ENCODE assay signal across 11 cellular contexts in genomic region chr6:166006593-166007301, GRCh38.
A peak's percentile ranks its signal among the peaks of the same experiment; 100 is the strongest.
DNase-seq lines count a peak whose midpoint lies in the region; ATAC-seq and TF ChIP-seq lines count a peak whose summit lies in the region.
"Had no signal": no experiment of that assay in that cellular context is flagged by ENCODE, and none has a peak within 500 bp of the region (broad histone marks: within the 10 kb centered on the region; RNA-seq: fewer than 3 reads in every experiment).

No MANE protein-coding gene starts in this region.

- no peaks in the 10 kb centered on the region for H3K9me3 ChIP-seq in naive thymus-derived CD4-positive, alpha-beta T cell (ENCODE audit: control insufficient read depth in 2 of 3, low read length in 3 of 3)

- H3K4me3 ChIP-seq in BJ (ENCODE audit: low read depth, low read length), result peak overlapping the region; percentile 25
- peak overlapping the region; percentile 57 for H3K4me3 ChIP-seq in fibroblast of the aortic adventitia (ENCODE audit: low read depth, low read length)
- no peak overlapping the region for H3K4me3 ChIP-seq in naive thymus-derived CD4-positive, alpha-beta T cell (ENCODE audit: low read length)

- POLR2A ChIA-PET in BJ (lab: Charles Lee), result no interaction called here
- POLR2A ChIA-PET in naive thymus-derived CD4-positive, alpha-beta T cell (lab: Charles Lee), result no interaction called here

- no peak overlapping the region for H3K27ac Mint-ChIP-seq in progenitor cell of endocrine pancreas
- H3K27ac Mint-ChIP-seq in naive thymus-derived CD4-positive, alpha-beta T cell, result no peak overlapping the region

- no peaks in the 10 kb centered on the region for H3K4me1 ChIP-seq in naive thymus-derived CD4-positive, alpha-beta T cell (ENCODE audit: control insufficient read depth in 2 of 2, insufficient read depth in 2 of 2, low read length in 2 of 2)

- no peaks in the 10 kb centered on the region for H3K36me3 Mint-ChIP-seq in progenitor cell of endocrine pancreas (ENCODE audit: insufficient read depth)
- H3K36me3 Mint-ChIP-seq in naive thymus-derived CD4-positive, alpha-beta T cell, result peaks cover 0 to 4% (median 0%) of the 10 kb centered on the region in 5 donors

- H3K27ac ChIP-seq in naive thymus-derived CD4-positive, alpha-beta T cell (ENCODE audit: low read depth, low read length), result no peak overlapping the region
- H3K27ac ChIP-seq: HL-60 had no signal

- no peaks in the 10 kb centered on the region for H3K36me3 ChIP-seq in BJ (ENCODE audit: control insufficient read depth, insufficient read depth, low read length)
- H3K36me3 ChIP-seq in naive thymus-derived CD4-positive, alpha-beta T cell (ENCODE audit: control insufficient read depth in 2 of 3, insufficient read depth in 3 of 3, low read length in 3 of 3), result no peaks in the 10 kb centered on the region

- no peaks in the 10 kb centered on the region for H3K9me3 Mint-ChIP-seq in progenitor cell of endocrine pancreas (ENCODE audit: low read depth)
- H3K9me3 Mint-ChIP-seq in naive thymus-derived CD4-positive, alpha-beta T cell, result peaks cover 0 to 5% (median 0%) of the 10 kb centered on the region in 11 donors

- peaks cover 20% of the 10 kb centered on the region for H3K4me1 Mint-ChIP-seq in progenitor cell of endocrine pancreas (ENCODE audit: low read depth)
- H3K4me1 Mint-ChIP-seq in naive thymus-derived CD4-positive, alpha-beta T cell, result peaks cover 0 to 15% (median 4%) of the 10 kb centered on the region in 7 donors

- TF ChIP-seq CTCF in BJ (IDR thresholded peaks at IDR 0.05; ENCODE audit: insufficient read depth, low read depth, low read length), result no peak
- TF ChIP-seq CTCF in fibroblast of the aortic adventitia (IDR thresholded peaks at IDR 0.05; ENCODE audit: insufficient read depth, low read length), result no peak
- no peak for TF ChIP-seq CTCF in progenitor cell of endocrine pancreas (IDR thresholded peaks at IDR 0.05; ENCODE audit: unreplicated experiment)

- no peaks in the 10 kb centered on the region for H3K27me3 ChIP-seq in BJ (ENCODE audit: control insufficient read depth, insufficient read depth, low read length)
- H3K27me3 ChIP-seq in naive thymus-derived CD4-positive, alpha-beta T cell (ENCODE audit: control insufficient read depth in 2 of 2, insufficient read depth in 2 of 2, low read length in 2 of 2), result no peaks in the 10 kb centered on the region

- no peak for ATAC-seq in naive thymus-derived CD4-positive, alpha-beta T cell
- no peak for ATAC-seq in GM21528 (IDR thresholded peaks at IDR 0.05; ENCODE audit: low FRiP score, unreplicated experiment)

- H3K4me3 Mint-ChIP-seq in progenitor cell of endocrine pancreas (ENCODE audit: low read depth), result peak overlapping the region; percentile 50
- peak overlapping the region in 1 of 10 donors; percentile 33 for H3K4me3 Mint-ChIP-seq in naive thymus-derived CD4-positive, alpha-beta T cell

- intact Hi-C loops in naive thymus-derived CD4-positive, alpha-beta T cell (cut with micrococcal nuclease), result loop anchor here in 1 of 2 donors (2.0 kb wide), 1 partner anchor 22 kb away; no protein-coding TSS in a partner anchor

- H3K27me3 Mint-ChIP-seq in progenitor cell of endocrine pancreas, result peaks cover 71% of the 10 kb centered on the region
- H3K27me3 Mint-ChIP-seq in naive thymus-derived CD4-positive, alpha-beta T cell, result peaks cover 60 to 77% (median 71%) of the 10 kb centered on the region in 5 donors

- DNase-seq in BJ (ENCODE audit: low read depth) (no peak), fibroblast of the aortic adventitia (ENCODE audit: low read depth) (peak; percentile 82), progenitor cell of endocrine pancreas (ENCODE audit: low spot score, unreplicated experiment) (no peak), NCI-H524 treated with DMSO at 0.1 percent for 48 hours (lab: John Stamatoyannopoulos, UW) (no peak), kidney tubule cell (ENCODE audit: low spot score) (no peak)
- no peak for DNase-seq in naive thymus-derived CD4-positive, alpha-beta T cell
- DNase-seq: activated CD4-positive, CD25-positive, alpha-beta regulatory T cell; NK-92 treated with Interleukin-12 subunit alpha and Interleukin-12 subunit beta, amount 100 ng/mL, for 24 hours had no signal

- CTCF ChIA-PET in BJ (lab: Yijun Ruan, JAX), result interaction anchor here (0.8 to 1.6 kb wide), 2 partner anchors 14 to 100 kb away, joined by 3 read pairs; no protein-coding TSS in a partner anchor
- CTCF ChIA-PET in naive thymus-derived CD4-positive, alpha-beta T cell (lab: Charles Lee), result no interaction called here

TF ChIP-seq in PFSK-1, 5 proteins besides CTCF, POLR2A, EP300 and RAD21:
- TF ChIP-seq POLR2AphosphoS5 (IDR thresholded peaks at IDR 0.05; ENCODE audit: low read depth, low read length), result no peak; the same call in 1 of the 2 replicates
- TF ChIP-seq SIN3A (IDR thresholded peaks at IDR 0.05; ENCODE audit: borderline replicate concordance, insufficient read depth, low read length), result 0 out of 2 replicates have a peak, but pooled peaks have one; percentile 16
- TF ChIP-seq, protein P1, sequence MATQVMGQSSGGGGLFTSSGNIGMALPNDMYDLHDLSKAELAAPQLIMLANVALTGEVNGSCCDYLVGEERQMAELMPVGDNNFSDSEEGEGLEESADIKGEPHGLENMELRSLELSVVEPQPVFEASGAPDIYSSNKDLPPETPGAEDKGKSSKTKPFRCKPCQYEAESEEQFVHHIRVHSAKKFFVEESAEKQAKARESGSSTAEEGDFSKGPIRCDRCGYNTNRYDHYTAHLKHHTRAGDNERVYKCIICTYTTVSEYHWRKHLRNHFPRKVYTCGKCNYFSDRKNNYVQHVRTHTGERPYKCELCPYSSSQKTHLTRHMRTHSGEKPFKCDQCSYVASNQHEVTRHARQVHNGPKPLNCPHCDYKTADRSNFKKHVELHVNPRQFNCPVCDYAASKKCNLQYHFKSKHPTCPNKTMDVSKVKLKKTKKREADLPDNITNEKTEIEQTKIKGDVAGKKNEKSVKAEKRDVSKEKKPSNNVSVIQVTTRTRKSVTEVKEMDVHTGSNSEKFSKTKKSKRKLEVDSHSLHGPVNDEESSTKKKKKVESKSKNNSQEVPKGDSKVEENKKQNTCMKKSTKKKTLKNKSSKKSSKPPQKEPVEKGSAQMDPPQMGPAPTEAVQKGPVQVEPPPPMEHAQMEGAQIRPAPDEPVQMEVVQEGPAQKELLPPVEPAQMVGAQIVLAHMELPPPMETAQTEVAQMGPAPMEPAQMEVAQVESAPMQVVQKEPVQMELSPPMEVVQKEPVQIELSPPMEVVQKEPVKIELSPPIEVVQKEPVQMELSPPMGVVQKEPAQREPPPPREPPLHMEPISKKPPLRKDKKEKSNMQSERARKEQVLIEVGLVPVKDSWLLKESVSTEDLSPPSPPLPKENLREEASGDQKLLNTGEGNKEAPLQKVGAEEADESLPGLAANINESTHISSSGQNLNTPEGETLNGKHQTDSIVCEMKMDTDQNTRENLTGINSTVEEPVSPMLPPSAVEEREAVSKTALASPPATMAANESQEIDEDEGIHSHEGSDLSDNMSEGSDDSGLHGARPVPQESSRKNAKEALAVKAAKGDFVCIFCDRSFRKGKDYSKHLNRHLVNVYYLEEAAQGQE (IDR thresholded peaks at IDR 0.05; ENCODE audit: insufficient read depth in 1 of 2, low read depth in 2 of 2, low read length in 2 of 2), result 0 out of 4 replicates have a peak, but pooled peaks of 1 of the 2 experiments have one; percentile 7
